Comparison of ENCODE assay signal across 23 cellular contexts in the genomic region with DNA sequence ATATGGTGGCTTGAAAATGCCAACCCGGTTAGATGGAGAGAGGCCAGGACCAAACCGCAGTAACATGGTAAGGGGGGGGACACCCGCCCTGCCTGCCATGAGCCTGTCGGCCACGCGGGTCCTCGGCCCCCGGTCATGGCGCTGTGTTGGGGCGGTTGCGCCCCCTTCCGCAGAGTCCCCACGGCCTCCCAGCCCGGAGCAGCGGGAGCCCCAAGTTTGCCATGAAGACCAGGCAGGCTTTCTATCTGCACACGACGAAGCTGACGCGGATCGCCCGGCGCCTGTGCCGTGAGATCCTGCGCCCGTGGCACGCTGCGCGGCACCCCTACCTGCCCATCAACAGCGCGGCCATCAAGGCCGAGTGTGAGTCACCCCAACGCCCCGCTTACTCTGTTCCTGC. TPM values are rescaled to one million over a fixed set of nuclear protein-coding genes. Genes with fewer than 3 reads are reported as not detected.
A peak's percentile ranks its signal among the peaks of the same experiment; 100 is the strongest.
DNase-seq lines count a peak whose midpoint lies in the region; ATAC-seq, FAIRE-seq and TF ChIP-seq lines count a peak whose summit lies in the region.
"Had no signal": no experiment of that assay in that cellular context is flagged by ENCODE, and none has a peak within 500 bp of the region (broad histone marks: within the 10 kb centered on the region; RNA-seq: fewer than 3 reads in every experiment).

No MANE protein-coding gene starts in this region.

- H3K9ac ChIP-seq in HCT116 (ENCODE audit: low read length) (no peak overlapping the region), endothelial cell of umbilical vein (replicated peaks; ENCODE audit: extremely low read depth, insufficient read depth, low read length) (no peak overlapping the region)
- H3K9ac ChIP-seq: BLaER1 treated with 17β-estradiol and CSF1 and Interleukin-3, amounts not matched to agents 10 nM and 100 nM had no signal

- H3K36me3 ChIP-seq in cardiac muscle cell = peaks cover 23% of the 10 kb centered on the region
- peaks cover 0 to 68% (median 46%) of the 10 kb centered on the region in 9 donors for H3K36me3 ChIP-seq in heart left ventricle
- peaks cover 50% of the 10 kb centered on the region for H3K36me3 ChIP-seq in left ventricle myocardium inferior
- H3K36me3 ChIP-seq in HCT116 (ENCODE audit: control insufficient read depth in 1 of 2, insufficient read depth in 2 of 2, low read length in 2 of 2) = peaks cover 18 to 19% of the 10 kb centered on the region in 2 experiments; a peak in 3 of 4 replicates
- H3K36me3 ChIP-seq in endothelial cell of umbilical vein (ENCODE audit: control insufficient read depth in 2 of 2, extremely low read depth in 1 of 2, insufficient read depth in 2 of 2, low read length in 2 of 2) = peaks cover 10 to 59% of the 10 kb centered on the region in 2 experiments

- H3K4me3 ChIP-seq in cardiac muscle cell (no peak overlapping the region), heart left ventricle (no peak overlapping the region), left ventricle myocardium inferior (no peak overlapping the region), HCT116 (replicated peaks in 1 of 2; ENCODE audit: low read depth in 1 of 2, low read length in 2 of 2) (no peak overlapping the region), endothelial cell of umbilical vein (replicated peaks in 1 of 3; ENCODE audit: insufficient read depth in 1 of 3, low read depth in 1 of 3, low read length in 3 of 3) (no peak overlapping the region)
- H3K4me3 ChIP-seq: A549; BLaER1 treated with 17β-estradiol and CSF1 and Interleukin-3, amounts not matched to agents 10 nM and 100 nM had no signal

- H3K79me2 ChIP-seq in HCT116 (ENCODE audit: insufficient read depth, low read length) = no peaks in the 10 kb centered on the region
- H3K79me2 ChIP-seq in endothelial cell of umbilical vein (ENCODE audit: control insufficient read depth, insufficient read depth, low read length) = no peaks in the 10 kb centered on the region

- CTCF ChIA-PET in HCT116 (lab: Charles Lee) = no interaction called here
- CTCF ChIA-PET in endothelial cell of umbilical vein (lab: Charles Lee) = interaction anchor here (1.0 kb wide), 1 partner anchor 16 kb away, joined by 3 read pairs; no protein-coding TSS in a partner anchor

- H4K20me1 ChIP-seq in HCT116 (ENCODE audit: insufficient read depth) (no peaks in the 10 kb centered on the region), endothelial cell of umbilical vein (replicated peaks; ENCODE audit: control insufficient read depth, extremely low read depth, insufficient read depth, low read length) (no peaks in the 10 kb centered on the region)

- dilution Hi-C loops in endothelial cell of umbilical vein (cut with MboI; ENCODE audit: extremely low pct_ligation_motif_present, low sequenced_read_pairs) = no loop called here

- peak overlapping the region; percentile 98 for H3K27ac ChIP-seq in cardiac muscle cell
- H3K27ac ChIP-seq in heart left ventricle = peak overlapping the region in 4 of 12 donors; percentile 96 to 100 (median 98)
- peak overlapping the region; percentile 100 for H3K27ac ChIP-seq in left ventricle myocardium inferior (replicated peaks)
- no peak overlapping the region; the same call in 1 of the 2 replicates for H3K27ac ChIP-seq in HCT116 (ENCODE audit: low read depth, low read length)
- H3K27ac ChIP-seq in endothelial cell of umbilical vein (ENCODE audit: insufficient read depth, low read depth, low read length) = no peak overlapping the region
- H3K27ac ChIP-seq: 22Rv1; A549; BLaER1 treated with 17β-estradiol and CSF1 and Interleukin-3, amounts not matched to agents 10 nM and 100 nM; C4-2B had no signal

- POLR2A ChIA-PET in HCT116 (lab: Charles Lee) = no interaction called here
- POLR2A ChIA-PET in endothelial cell of umbilical vein (lab: Charles Lee) = no interaction called here

- DNase-seq in cardiac muscle cell (ENCODE audit: low read depth in 1 of 2, low spot score in 1 of 2) (no peak), heart left ventricle (no peak), left ventricle myocardium inferior (no peak), left ventricle myocardium superior (no peak), HCT116 (ENCODE audit: low read depth, low spot score) (no peak), endothelial cell of umbilical vein (ENCODE audit: low read depth, low spot score) (no peak)
- DNase-seq: AML-193; Caco-2; Calu3; CD4-positive, alpha-beta T cell; CD8-positive, alpha-beta T cell; DMS79 treated with DMSO at 0.1 percent for 48 hours; GF-D8 had no signal

- H2AFZ ChIP-seq in HCT116 (ENCODE audit: low read depth, low read length, poor library complexity, severe bottlenecking) = no peak overlapping the region
- H2AFZ ChIP-seq in endothelial cell of umbilical vein (ENCODE audit: low read depth, low read length) = no peak overlapping the region

- ATAC-seq in heart left ventricle = no peak
- ATAC-seq in left ventricle myocardium superior = no peak
- no peak for ATAC-seq in HCT116
- ATAC-seq in HG03175 (IDR thresholded peaks at IDR 0.05; ENCODE audit: unreplicated experiment) = no peak
- ATAC-seq: CD8-positive, alpha-beta T cell had no signal

- TF ChIP-seq RAD21 in HCT116 (IDR thresholded peaks at IDR 0.05; ENCODE audit: low read depth) = no peak

- FAIRE-seq in endothelial cell of umbilical vein (lab: Jason Lieb, UNC) = no peak
- FAIRE-seq: A549, D721Med, G401.6, GM12891, GM19239 had no signal

- RAD21 ChIA-PET in HCT116 (lab: Charles Lee; ENCODE audit: low non-redundant PET in 1 of 2, low total read pairs in 2 of 2, uncharacterized antibody in 2 of 2, unreplicated experiment in 2 of 2) = no interaction called here

- H3K9me3 ChIP-seq in cardiac muscle cell (ENCODE audit: low read depth) = no peaks in the 10 kb centered on the region
- H3K9me3 ChIP-seq in heart left ventricle = no peaks in the 10 kb centered on the region
- H3K9me3 ChIP-seq in left ventricle myocardium inferior (replicated peaks) = no peaks in the 10 kb centered on the region
- no peaks in the 10 kb centered on the region for H3K9me3 ChIP-seq in HCT116 (ENCODE audit: control insufficient read depth in 1 of 2, insufficient read depth in 1 of 2, low read depth in 1 of 2, low read length in 2 of 2)
- H3K9me3 ChIP-seq in endothelial cell of umbilical vein (replicated peaks; ENCODE audit: control insufficient read depth, insufficient read depth, low read length) = no peaks in the 10 kb centered on the region
- H3K9me3 ChIP-seq: A549; BLaER1 treated with 17β-estradiol and CSF1 and Interleukin-3, amounts not matched to agents 10 nM and 100 nM; Caco-2 had no signal

- TF ChIP-seq POLR2A in heart left ventricle (IDR thresholded peaks at IDR 0.05) (no peak), HCT116 (IDR thresholded peaks at IDR 0.05; ENCODE audit: borderline replicate concordance, extremely low read depth, insufficient read depth, insufficient read length) (no peak), endothelial cell of umbilical vein (IDR thresholded peaks at IDR 0.05; ENCODE audit: low read depth, low read length) (no peak)

- no peaks in the 10 kb centered on the region for H3K9me2 ChIP-seq in HCT116 (ENCODE audit: insufficient read depth)

- intact Hi-C loops in heart left ventricle (cut with DNase I) (no loop called here), left ventricle myocardium inferior (cut with micrococcal nuclease) (no loop called here), left ventricle myocardium superior (cut with micrococcal nuclease) (no loop called here), HCT116 (cut with micrococcal nuclease) (no loop called here), endothelial cell of umbilical vein (cut with micrococcal nuclease) (no loop called here)

- H3K9me1 ChIP-seq in endothelial cell of umbilical vein (replicated peaks; ENCODE audit: control insufficient read depth, extremely low read depth, insufficient read depth, low read length) = no peaks in the 10 kb centered on the region

- H3K27me3 ChIP-seq in cardiac muscle cell (no peaks in the 10 kb centered on the region), heart left ventricle (no peaks in the 10 kb centered on the region), left ventricle myocardium inferior (ENCODE audit: low read depth) (no peaks in the 10 kb centered on the region), HCT116 (ENCODE audit: insufficient read depth, low read length) (no peaks in the 10 kb centered on the region), endothelial cell of umbilical vein (ENCODE audit: control insufficient read depth in 2 of 2, insufficient read depth in 2 of 2, low read length in 2 of 2) (no peaks in the 10 kb centered on the region)
- H3K27me3 ChIP-seq: BLaER1 treated with 17β-estradiol and CSF1 and Interleukin-3, amounts not matched to agents 10 nM and 100 nM had no signal

- H3K4me2 ChIP-seq in HCT116 (ENCODE audit: low read length) (peak overlapping the region; percentile 59), endothelial cell of umbilical vein (ENCODE audit: insufficient read depth, low read length) (no peak overlapping the region)
- H3K4me2 ChIP-seq: A549; BLaER1 treated with 17β-estradiol and CSF1 and Interleukin-3, amounts not matched to agents 10 nM and 100 nM had no signal

- H3K4me1 ChIP-seq in cardiac muscle cell (ENCODE audit: low read depth) (peaks cover 37% of the 10 kb centered on the region), heart left ventricle (peaks cover 0 to 56% (median 38%) of the 10 kb centered on the region in 12 donors), left ventricle myocardium inferior (peaks cover 59% of the 10 kb centered on the region), HCT116 (ENCODE audit: control insufficient read depth in 1 of 2, insufficient read depth in 2 of 2, low read length in 2 of 2) (peaks cover 13 to 20% of the 10 kb centered on the region in 2 experiments), endothelial cell of umbilical vein (ENCODE audit: control insufficient read depth, extremely low read depth, insufficient read depth, low read length) (no peaks in the 10 kb centered on the region)
- H3K4me1 ChIP-seq: Caco-2 had no signal

- 92 to 96% (median 94%) methylated on average over 20 to 33 of the region's 33 CpGs for WGBS in heart left ventricle, 4 donors

- BruUV-seq in HCT116 (replicated peaks; lab: Mats Ljungman, UMichigan) = no TSS peak
- TSS peak; percentile 37 for BruUV-seq in endothelial cell of umbilical vein (replicated peaks; lab: Mats Ljungman, UMichigan)

- TF ChIP-seq CTCF in cardiac muscle cell (IDR thresholded peaks at IDR 0.05; ENCODE audit: low read depth, low read length) (no peak), heart left ventricle (IDR thresholded peaks at IDR 0.05) (no peak), left ventricle myocardium inferior (IDR thresholded peaks at IDR 0.05; ENCODE audit: borderline replicate concordance) (no peak), HCT116 (IDR thresholded peaks at IDR 0.05 in 2 of 3, conservative IDR thresholded peaks at IDR 0.05 in 1 of 3; ENCODE audit: borderline replicate concordance in 1 of 3, insufficient read depth in 1 of 3, low read depth in 2 of 3, low read length in 2 of 3) (no peak), endothelial cell of umbilical vein (IDR thresholded peaks at IDR 0.05; ENCODE audit: extremely low read depth in 1 of 2, insufficient read depth in 1 of 2, low read depth in 1 of 2, low read length in 2 of 2) (no peak)

RNA-seq across cellular contexts. Expression of a gene that starts 10.1 kb away (rescaled TPM):
- 804 and 1,173 TPM in 2 replicates for total RNA-seq in cardiac muscle cell
- polyA plus RNA-seq in cardiac muscle cell = 1,364 and 1,845 TPM in 2 replicates
- 1,000 to 10,000 TPM in 2 of 9 donors, 100 to 1,000 TPM in 7; 695 to 1,715 (median 851) TPM for total RNA-seq in heart left ventricle
- 1,000 to 10,000 TPM in 1 of 2 donors, 100 to 1,000 TPM in 1; 829 to 1,402 TPM for polyA plus RNA-seq in heart left ventricle
- total RNA-seq in left ventricle myocardium inferior = 1,068 TPM
- 1,036 TPM for total RNA-seq in left ventricle myocardium superior
- total RNA-seq in HCT116 (2021; ENCODE audit: unreplicated experiment) = 31.1 TPM
- polyA plus RNA-seq in HCT116 (2012) = 37.8 and 43.3 TPM in 2 replicates
- total RNA-seq in endothelial cell of umbilical vein = 322 and 361 TPM in 2 replicates
- 954 and 1,384 TPM in 2 replicates for polyA plus RNA-seq in endothelial cell of umbilical vein
- polyA plus RNA-seq in endothelial cell of umbilical vein (2011; cell fraction: cytosol; rRNA removed) = 542 and 715 TPM in 2 replicates
- polyA plus RNA-seq in endothelial cell of umbilical vein (2011; cell fraction: nucleus; rRNA removed) = 348 and 443 TPM in 2 replicates
- polyA plus RNA-seq in endothelial cell of umbilical vein (2012) = 232 and 368 TPM in 2 replicates
- polyA minus RNA-seq in endothelial cell of umbilical vein = 127 and 173 TPM in 2 replicates
- 41.4 TPM for polyA minus RNA-seq in endothelial cell of umbilical vein (2011; cell fraction: cytosol; rRNA and poly(A)+ RNA removed)
- polyA minus RNA-seq in endothelial cell of umbilical vein (2011; cell fraction: nucleus; rRNA and poly(A)+ RNA removed) = 40.5 and 94.7 TPM in 2 replicates

RNA-seq across cellular contexts. Expression of a gene that starts 22.2 kb away (rescaled TPM):
- total RNA-seq in cardiac muscle cell (46.9 and 51.1 TPM in 2 replicates), heart left ventricle (100 to 1,000 TPM in 1 of 9 donors, 10 to 100 TPM in 8; 12.1 to 195 (median 56.9) TPM), left ventricle myocardium inferior (65.9 TPM), left ventricle myocardium superior (59.4 TPM), HCT116 (2021; ENCODE audit: unreplicated experiment) (260 TPM), endothelial cell of umbilical vein (4.8 and 8.1 TPM in 2 replicates)
- polyA plus RNA-seq in cardiac muscle cell (196 and 203 TPM in 2 replicates), heart left ventricle (100 to 1,000 TPM in 1 of 2 donors, 10 to 100 TPM in 1; 81.1 to 109 TPM), endothelial cell of umbilical vein (3.0 and 3.1 TPM in 2 replicates)
- polyA plus RNA-seq in HCT116 (2012) = 613 and 656 TPM in 2 replicates
- 2.9 and 3.9 TPM in 2 replicates for polyA plus RNA-seq in endothelial cell of umbilical vein (2011; cell fraction: cytosol; rRNA removed)
- 3.3 and 3.7 TPM in 2 replicates for polyA plus RNA-seq in endothelial cell of umbilical vein (2011; cell fraction: nucleus; rRNA removed)
- polyA plus RNA-seq in endothelial cell of umbilical vein (2012) = 2.8 and 4.2 TPM in 2 replicates
- 0.91 TPM in 1 of 2 replicates, not detected in the other for polyA minus RNA-seq in endothelial cell of umbilical vein
- polyA minus RNA-seq in endothelial cell of umbilical vein (2011; cell fraction: cytosol; rRNA and poly(A)+ RNA removed) = 143 TPM
- polyA minus RNA-seq in endothelial cell of umbilical vein (2011; cell fraction: nucleus; rRNA and poly(A)+ RNA removed) = 3.5 and 5.3 TPM in 2 replicates
- total RNA-seq: A172 had no signal

RNA-seq across cellular contexts. Expression of a gene that starts 26.5 kb away (rescaled TPM):
- 32.0 and 33.0 TPM in 2 replicates for total RNA-seq in cardiac muscle cell
- polyA plus RNA-seq in cardiac muscle cell = 27.4 and 27.6 TPM in 2 replicates
- 10 to 100 TPM in 1 of 9 donors, 1 to 10 TPM in 7, under 1 TPM in 1; 0.94 to 12.4 (median 3.2) TPM for total RNA-seq in heart left ventricle
- 1 to 10 TPM; 4.8 to 6.7 TPM for polyA plus RNA-seq in heart left ventricle
- 4.0 TPM for total RNA-seq in left ventricle myocardium inferior
- 5.1 TPM for total RNA-seq in left ventricle myocardium superior
- total RNA-seq in HCT116 (2021; ENCODE audit: unreplicated experiment) = 40.4 TPM
- 30.8 and 33.5 TPM in 2 replicates for polyA plus RNA-seq in HCT116 (2012)
- 25.3 and 29.9 TPM in 2 replicates for total RNA-seq in endothelial cell of umbilical vein
- 16.5 and 16.8 TPM in 2 replicates for polyA plus RNA-seq in endothelial cell of umbilical vein
- polyA plus RNA-seq in endothelial cell of umbilical vein (2011; cell fraction: cytosol; rRNA removed) = 10.1 and 15.0 TPM in 2 replicates
- 16.3 and 20.8 TPM in 2 replicates for polyA plus RNA-seq in endothelial cell of umbilical vein (2011; cell fraction: nucleus; rRNA removed)
- polyA plus RNA-seq in endothelial cell of umbilical vein (2012) = 6.7 and 9.0 TPM in 2 replicates
- polyA minus RNA-seq in endothelial cell of umbilical vein = 3.8 and 6.5 TPM in 2 replicates
- 26.7 TPM for polyA minus RNA-seq in endothelial cell of umbilical vein (2011; cell fraction: cytosol; rRNA and poly(A)+ RNA removed)
- polyA minus RNA-seq in endothelial cell of umbilical vein (2011; cell fraction: nucleus; rRNA and poly(A)+ RNA removed) = 6.3 and 10.4 TPM in 2 replicates

RNA-seq across cellular contexts. Expression of a gene that starts 44.9 kb away (rescaled TPM):
- total RNA-seq in cardiac muscle cell = 136 and 208 TPM in 2 replicates
- 110 and 149 TPM in 2 replicates for polyA plus RNA-seq in cardiac muscle cell
- 100 to 1,000 TPM in 7 of 9 donors, 10 to 100 TPM in 2; 71.8 to 169 (median 109) TPM for total RNA-seq in heart left ventricle
- 100 to 1,000 TPM; 103 to 191 TPM for polyA plus RNA-seq in heart left ventricle
- total RNA-seq in left ventricle myocardium inferior = 192 TPM
- total RNA-seq in left ventricle myocardium superior = 201 TPM
- 229 TPM for total RNA-seq in HCT116 (2021; ENCODE audit: unreplicated experiment)
- 132 and 135 TPM in 2 replicates for polyA plus RNA-seq in HCT116 (2012)
- 158 and 167 TPM in 2 replicates for total RNA-seq in endothelial cell of umbilical vein
- polyA plus RNA-seq in endothelial cell of umbilical vein = 85.2 and 97.2 TPM in 2 replicates
- 64.9 and 83.8 TPM in 2 replicates for polyA plus RNA-seq in endothelial cell of umbilical vein (2011; cell fraction: cytosol; rRNA removed)
- 382 and 473 TPM in 2 replicates for polyA plus RNA-seq in endothelial cell of umbilical vein (2011; cell fraction: nucleus; rRNA removed)
- polyA plus RNA-seq in endothelial cell of umbilical vein (2012) = 74.8 and 83.4 TPM in 2 replicates
- polyA minus RNA-seq in endothelial cell of umbilical vein = 58.0 and 69.6 TPM in 2 replicates
- 90.6 TPM for polyA minus RNA-seq in endothelial cell of umbilical vein (2011; cell fraction: cytosol; rRNA and poly(A)+ RNA removed)
- polyA minus RNA-seq in endothelial cell of umbilical vein (2011; cell fraction: nucleus; rRNA and poly(A)+ RNA removed) = 110 and 182 TPM in 2 replicates

Comparison
In these comparisons a context has a peak if more than half of its experiments do, and no peak if none do; other contexts are left out.
1. H3K27ac ChIP-seq: peak in cardiac muscle cell (single experiment) and left ventricle myocardium inferior (single experiment); none in HCT116 (single experiment) and endothelial cell of umbilical vein (single experiment).
2. RNA of a gene that starts 10.1 kb away (total RNA-seq): 1,068 TPM in left ventricle myocardium inferior (single experiment), 1,036 TPM in left ventricle myocardium superior (single experiment), 695 to 1,715 TPM in heart left ventricle, 804 to 1,173 TPM in cardiac muscle cell and 322 to 361 TPM in endothelial cell of umbilical vein; 31.1 TPM in HCT116 (single experiment); every median in the first group is over 10 times any median in the second.